ENCODE assay signal across 1 cellular context in genomic region chr10:28280652-28281051, GRCh38.
TF ChIP-seq lines count a peak whose summit lies in the region.

No MANE protein-coding gene starts in this region.

TF ChIP-seq in SK-N-SH treated with all-trans-retinoic acid at 6 μM for 48 hours, 23 proteins besides CTCF, POLR2A, EP300 and RAD21 (continued from another document):
- no peak for TF ChIP-seq PATZ1 (CRISPR knock-in tag; IDR thresholded peaks at IDR 0.05; ENCODE audit: borderline replicate concordance)
TF ChIP-seq in SK-N-SH treated with all-trans-retinoic acid at 6 μM for 48 hours: peak in this region for 0.
